Comparison of ENCODE assay signal across 17 cellular contexts in the genomic region with DNA sequence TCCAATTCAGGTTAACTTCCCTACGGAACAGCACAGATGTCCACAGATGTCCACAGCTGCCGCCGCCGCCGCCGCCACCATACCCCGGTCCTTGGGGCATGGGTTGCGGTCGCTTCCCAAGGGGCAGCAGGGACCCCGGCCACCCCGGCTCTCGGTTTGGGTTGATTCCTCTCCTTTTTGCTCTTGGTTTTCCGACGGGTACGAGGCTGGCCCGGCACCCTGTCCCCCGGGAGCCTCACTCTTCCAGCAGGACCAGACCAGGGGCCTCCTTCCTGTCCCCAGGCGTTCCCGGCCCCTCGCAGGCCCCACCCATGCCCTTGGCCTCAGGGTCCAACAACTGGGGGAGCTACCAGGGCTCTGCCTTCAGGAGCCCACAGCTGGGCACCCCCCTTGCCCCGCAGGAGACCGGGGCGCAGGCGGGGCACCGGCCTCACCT.
"Had no signal": no experiment of that assay in that cellular context is flagged by ENCODE, and none has a peak within 500 bp of the region (broad histone marks: within the 10 kb centered on the region; RNA-seq: fewer than 3 reads in every experiment).

No MANE protein-coding gene starts in this region.

- H3K4me3 ChIP-seq: heart right ventricle, left ventricle myocardium inferior, pancreas, SJSA1 had no signal

- H3K4me1 Mint-ChIP-seq: neural crest cell had no signal

- H3K4me3 Mint-ChIP-seq: activated CD8-positive, alpha-beta T cell treated with anti-CD3 and anti-CD28 coated beads, Interleukin-2, amount 10 ng/mL, durations not matched to agents 7 days and 5 days; activated naive CD4-positive, alpha-beta T cell treated with anti-CD3 and anti-CD28 coated beads for 36 hours; neural crest cell had no signal

- FAIRE-seq: keratinocyte, pancreas had no signal

- ATAC-seq: activated CD8-positive, alpha-beta T cell treated with anti-CD3 and anti-CD28 coated beads, Interleukin-2, amount 10 ng/mL, durations not matched to agents 7 days and 5 days; heart right ventricle; pancreas had no signal

- H3K4me1 ChIP-seq: SJSA1 had no signal

- H3K9me3 Mint-ChIP-seq: activated naive CD4-positive, alpha-beta T cell treated with anti-CD3 and anti-CD28 coated beads for 36 hours; neural crest cell had no signal

- DNase-seq: activated CD4-positive, alpha-beta T cell treated with anti-CD3 and anti-CD28 coated beads for 4 hours; activated CD8-positive, alpha-beta memory T cell treated with anti-CD3 and anti-CD28 coated beads, Interleukin-2, amount 50 U/mL, for 48 hours; activated CD8-positive, alpha-beta T cell treated with anti-CD3 and anti-CD28 coated beads, Interleukin-2, amount 10 ng/mL, durations not matched to agents 7 days and 5 days; activated naive CD4-positive, alpha-beta T cell treated with anti-CD3 and anti-CD28 coated beads for 36 hours; anterior cingulate cortex; cerebellar nuclear complex; foreskin melanocyte; heart right ventricle; left ventricle myocardium inferior; mesendoderm; stimulated activated CD4-positive, alpha-beta T cell treated with anti-CD3 and anti-CD28 coated beads, Interleukin-4, amount 100 ng/mL, for 24 hours; T-helper 1 cell; trophoblast cell had no signal

- H3K9me3 ChIP-seq: heart right ventricle, left ventricle myocardium inferior, pancreas, SJSA1 had no signal

- H3K27me3 ChIP-seq: heart right ventricle, pancreas, SJSA1 had no signal

- H3K27ac ChIP-seq: heart right ventricle, left ventricle myocardium inferior, pancreas, SJSA1 had no signal

- H3K27ac Mint-ChIP-seq: activated CD8-positive, alpha-beta T cell treated with anti-CD3 and anti-CD28 coated beads, Interleukin-2, amount 10 ng/mL, durations not matched to agents 7 days and 5 days; activated naive CD4-positive, alpha-beta T cell treated with anti-CD3 and anti-CD28 coated beads for 36 hours had no signal
